Comparison of ENCODE assay signal across 8 cellular contexts in genomic region chr5:141223112-141223783, GRCh38. TPM values are rescaled to one million over a fixed set of nuclear protein-coding genes. Genes with fewer than 3 reads are reported as not detected.
DNase-seq lines count a peak whose midpoint lies in the region; ATAC-seq and TF ChIP-seq lines count a peak whose summit lies in the region.

Gene PCDHB14 (plus strand): TSS chr5:141223343. CDS start chr5:141223506, 163 bp downstream.

- H3K27me3 ChIP-seq in mesendoderm (ENCODE audit: insufficient read depth, low read length, poor library complexity) (no peaks in the 10 kb centered on the region), upper lobe of right lung (no peaks in the 10 kb centered on the region), aorta (ENCODE audit: control insufficient read depth in 1 of 2, insufficient read depth in 2 of 2, low read length in 1 of 2) (no peaks in the 10 kb centered on the region)

- no peak for TF ChIP-seq CTCF in upper lobe of right lung (IDR thresholded peaks at IDR 0.05)

- intact Hi-C loops in upper lobe of right lung (cut with DNase I) (no loop called here), aorta (cut with DNase I) (no loop called here)

- no peaks in the 10 kb centered on the region for H3K79me1 ChIP-seq in mesendoderm (ENCODE audit: low read length)

- H2BK120ac ChIP-seq in mesendoderm (ENCODE audit: low read depth, low read length): no peak within 1 kb of the TSS

- peaks cover 9% of the 10 kb centered on the region for H3K9me3 ChIP-seq in upper lobe of right lung
- H3K9me3 ChIP-seq in aorta (ENCODE audit: control insufficient read depth, low read length): peaks cover 23% of the 10 kb centered on the region

- H3K4me1 ChIP-seq in mesendoderm (ENCODE audit: control insufficient read depth, low read depth, low read length): no peaks in the 10 kb centered on the region
- H3K4me1 ChIP-seq in upper lobe of right lung: no peaks in the 10 kb centered on the region
- no peaks in the 10 kb centered on the region for H3K4me1 ChIP-seq in aorta (ENCODE audit: control insufficient read depth in 1 of 2, insufficient read depth in 2 of 2, low read length in 2 of 2)

- H3K18ac ChIP-seq in mesendoderm (ENCODE audit: low read length): peak within 1 kb of the TSS; percentile 90

- WGBS in mesendoderm (ENCODE audit: extremely low coverage, insufficient coverage, low lambda C conversion rate): no CpG with 5 or more reads among the region's 15 CpGs
- 18% methylated on average over 15 of the region's 15 CpGs for WGBS in aorta, 2 donors

- H3K4me3 ChIP-seq in mesendoderm (ENCODE audit: low read length) (no peak within 1 kb of the TSS), upper lobe of right lung (no peak within 1 kb of the TSS), aorta (ENCODE audit: low read length in 2 of 2) (peak within 1 kb of the TSS in 1 of 2 donors; percentile 26)

- H3K56ac ChIP-seq in mesendoderm (ENCODE audit: low read length): peak within 1 kb of the TSS; percentile 71

- H3K36me3 ChIP-seq in mesendoderm (ENCODE audit: control insufficient read depth, insufficient read depth, low read length): no peaks in the 10 kb centered on the region
- no peaks in the 10 kb centered on the region for H3K36me3 ChIP-seq in upper lobe of right lung
- peaks cover 3% of the 10 kb centered on the region in 2 donors for H3K36me3 ChIP-seq in aorta (ENCODE audit: control insufficient read depth in 1 of 2, insufficient read depth in 2 of 2, low read length in 1 of 2)

- H3K4ac ChIP-seq in mesendoderm (ENCODE audit: low read depth, low read length): peak within 1 kb of the TSS; percentile 81

- H3K9ac ChIP-seq in mesendoderm (ENCODE audit: low read length): peak within 1 kb of the TSS; percentile 54

- H2BK15ac ChIP-seq in mesendoderm (replicated peaks; ENCODE audit: low read depth): no peak within 1 kb of the TSS

- H3K27ac ChIP-seq in mesendoderm (ENCODE audit: low read depth, low read length) (no peak within 1 kb of the TSS), upper lobe of right lung (no peak within 1 kb of the TSS), aorta (ENCODE audit: low read depth in 1 of 2, low read length in 2 of 2) (no peak within 1 kb of the TSS)

- peak; percentile 45 for DNase-seq in SIG-M5 treated with dmso at 0.1 percent for 504 hours (lab: John Stamatoyannopoulos, UW; ENCODE audit: unreplicated experiment)
- DNase-seq in SIG-M5 (lab: John Stamatoyannopoulos, UW): no peak
- DNase-seq in NCI-H146 treated with DMSO at 0.1 percent for 48 hours (lab: John Stamatoyannopoulos, UW; ENCODE audit: unreplicated experiment): peak; percentile 58
- DNase-seq in astrocyte of the hippocampus (ENCODE audit: low read depth, low spot score): peak; percentile 26
- DNase-seq in mesendoderm: peak; percentile 86
- DNase-seq in upper lobe of right lung: no peak
- no peak for DNase-seq in UCSD-AML1 (lab: John Stamatoyannopoulos, UW; ENCODE audit: unreplicated experiment)
- DNase-seq in aorta: no peak

- no peak within 1 kb of the TSS for H3K4me2 ChIP-seq in mesendoderm (ENCODE audit: low read length)

- no peak within 1 kb of the TSS for H2BK5ac ChIP-seq in mesendoderm (ENCODE audit: low read length)

- H3K79me2 ChIP-seq in mesendoderm (ENCODE audit: control insufficient read depth, insufficient read depth, low read length): no peaks in the 10 kb centered on the region

- ATAC-seq in upper lobe of right lung: no peak
- ATAC-seq in aorta (ENCODE audit: low FRiP score): no peak

- no peak within 1 kb of the TSS for H3K23ac ChIP-seq in mesendoderm (ENCODE audit: low read length)

- no peak within 1 kb of the TSS for H2AK5ac ChIP-seq in mesendoderm (ENCODE audit: low read length)

- H4K5ac ChIP-seq in mesendoderm (ENCODE audit: low read length): no peak within 1 kb of the TSS

- no peak within 1 kb of the TSS for H4K8ac ChIP-seq in mesendoderm (ENCODE audit: low read depth, low read length)

RNA-seq across cellular contexts. Expression of gene PCDHB14, which starts in this region (rescaled TPM):
- 1.4 TPM for polyA plus RNA-seq in mesendoderm (2013, experiment 1 of 2)
- polyA plus RNA-seq in mesendoderm (2013, experiment 2 of 2): 1.4 TPM
- total RNA-seq in upper lobe of right lung: 3.0 TPM
- total RNA-seq in aorta: 10 to 100 TPM in 1 of 2 donors, 1 to 10 TPM in 1; 7.5 to 10.1 TPM
- polyA plus RNA-seq in aorta: 1 to 10 TPM; 1.0 to 5.0 TPM

Comparison
In these comparisons a context has a peak if more than half of its experiments do, and no peak if none do; other contexts are left out.
1. DNase-seq: peak in SIG-M5 treated with dmso at 0.1 percent for 504 hours (single experiment), NCI-H146 treated with DMSO at 0.1 percent for 48 hours (single experiment), astrocyte of the hippocampus (single experiment) and mesendoderm (single experiment); none in SIG-M5 (single experiment), upper lobe of right lung (single experiment), UCSD-AML1 (single experiment) and aorta (0 of 2).